In the genomic region with DNA sequence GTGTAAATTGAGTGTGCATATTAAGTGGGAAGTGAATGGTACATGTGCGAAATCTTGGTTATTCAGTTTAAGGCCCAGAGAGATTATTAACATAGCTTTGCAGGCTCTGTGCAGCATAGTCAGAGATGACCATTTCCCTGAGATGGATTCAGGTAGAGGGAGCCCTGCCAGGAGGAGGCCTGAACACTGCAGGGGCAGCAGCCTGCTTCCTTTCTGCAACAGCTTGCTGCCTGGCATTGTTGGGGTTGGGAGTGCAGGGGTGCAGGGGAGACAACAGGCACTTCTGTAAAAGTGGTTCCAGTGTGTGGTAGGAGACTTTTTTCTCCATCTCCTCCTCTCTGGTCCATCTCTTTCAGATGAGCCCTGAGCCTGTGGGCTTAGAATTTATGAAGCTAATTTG, we compare ENCODE assay signal across 26 cellular contexts.
"Had no signal": no experiment of that assay in that cellular context is flagged by ENCODE, and none has a peak within 500 bp of the region (broad histone marks: within the 10 kb centered on the region; RNA-seq: fewer than 3 reads in every experiment).

No MANE protein-coding gene starts in this region.

- H3K27me3 ChIP-seq: left lung, ovary, right atrium auricular region, suprapubic skin, tibial artery, upper lobe of right lung had no signal

- H3K27ac ChIP-seq: left lung, ovary, right atrium auricular region, skin epidermis, suprapubic skin, thoracic aorta, tibial artery, upper lobe of right lung had no signal

- ATAC-seq: left colon; left lung; natural killer cell; sciatic nerve; stimulated activated effector memory CD8-positive, alpha-beta T cell treated with anti-CD3 and anti-CD28 coated beads, Interleukin-12 subunit alpha, Interleukin-12 subunit beta, amount 100 ng/mL, for 72 hours; upper lobe of right lung had no signal

- H3K4me3 ChIP-seq: left lung, lung, ovary, right atrium auricular region, skin epidermis, suprapubic skin, thoracic aorta, tibial artery, upper lobe of right lung had no signal

- H3K36me3 ChIP-seq: left lung, ovary, right atrium auricular region, suprapubic skin, thoracic aorta, tibial artery, upper lobe of right lung had no signal

- H3K4me1 ChIP-seq: left lung, right atrium auricular region, suprapubic skin, upper lobe of right lung had no signal

- DNase-seq: hypothalamus; immature natural killer cell; left colon; left lung; mesendoderm; naive B cell; natural killer cell; nephron progenitor cell; ovary; stimulated activated CD4-positive, alpha-beta T cell treated with anti-CD3 and anti-CD28 coated beads, Interleukin-12 subunit alpha, Interleukin-12 subunit beta, amount 100 ng/mL, for 4 hours; stimulated activated CD4-positive, alpha-beta T cell treated with anti-CD3 and anti-CD28 coated beads, Interleukin-15, amount 100 ng/mL, for 24 hours; stimulated activated CD4-positive, alpha-beta T cell treated with anti-CD3 and anti-CD28 coated beads, Interleukin-2, amount 100 ng/mL, for 24 hours; stimulated activated CD4-positive, alpha-beta T cell treated with anti-CD3 and anti-CD28 coated beads, Interleukin-4, amount 100 ng/mL, for 1 hour; stimulated activated naive CD4-positive, alpha-beta T cell; tibial artery; trophoblast cell; upper lobe of right lung had no signal

- H3K9me3 ChIP-seq: ovary, suprapubic skin had no signal

- FAIRE-seq: islet of Langerhans, urothelium cell line had no signal
